8 cellular contexts compared by ENCODE assay signal in genomic region chr20:32945710-32946221, GRCh38.
A peak's percentile ranks its signal among the peaks of the same experiment; 100 is the strongest.
DNase-seq lines count a peak whose midpoint lies in the region; ATAC-seq and TF ChIP-seq lines count a peak whose summit lies in the region.

No MANE protein-coding gene starts in this region.

- H3K4me1 ChIP-seq in Loucy (ENCODE audit: insufficient read depth, low read length, poor library complexity, severe bottlenecking), result peaks cover 11% of the 10 kb centered on the region

- DNase-seq in NCI-H2171 treated with DMSO at 0.1 percent for 48 hours (lab: John Stamatoyannopoulos, UW) (peak; percentile 46), NCI-H2171 (lab: John Stamatoyannopoulos, UW) (no peak), iris pigment epithelial cell (ENCODE audit: low read depth) (peak; percentile 43)
- DNase-seq in activated CD4-positive, alpha-beta T cell treated with anti-CD3 and anti-CD28 coated beads, Interleukin-2, amount 50 U/mL, for 48 hours, result peak; percentile 10 to 18

- H3K9ac ChIP-seq in Loucy (ENCODE audit: low read depth, low read length, poor library complexity, severe bottlenecking), result peak overlapping the region; percentile 40

- H3K9me2 ChIP-seq in Loucy (replicated peaks; ENCODE audit: low read depth, low read length), result no peaks in the 10 kb centered on the region

- H4K20me1 ChIP-seq in Loucy (ENCODE audit: insufficient read depth, low read length, poor library complexity, severe bottlenecking), result no peaks in the 10 kb centered on the region

- H2AFZ ChIP-seq in Loucy (ENCODE audit: low read length), result peak overlapping the region; percentile 93

- no peak for ATAC-seq in HG03342 (IDR thresholded peaks at IDR 0.05; ENCODE audit: unreplicated experiment)
- ATAC-seq in GM18517 (IDR thresholded peaks at IDR 0.05; ENCODE audit: unreplicated experiment), result no peak
- ATAC-seq in HG02642 (IDR thresholded peaks at IDR 0.05; ENCODE audit: poor library complexity, unreplicated experiment), result no peak

- no peaks in the 10 kb centered on the region for H3K79me2 ChIP-seq in Loucy (ENCODE audit: insufficient read depth, low read length)

- H3K27me3 ChIP-seq in Loucy (ENCODE audit: insufficient read depth, low read length, poor library complexity, severe bottlenecking), result no peaks in the 10 kb centered on the region

- TF ChIP-seq CTCF in Loucy (conservative IDR thresholded peaks at IDR 0.05; ENCODE audit: low read length), result peak; percentile 80

- no peak overlapping the region for H3K4me3 ChIP-seq in Loucy (ENCODE audit: low read length, poor library complexity, severe bottlenecking)

- peak overlapping the region; percentile 22 for H3K4me2 ChIP-seq in Loucy (ENCODE audit: low read depth, low read length, poor library complexity, severe bottlenecking)

- H3K9me3 ChIP-seq in Loucy (ENCODE audit: insufficient read depth, low read depth, low read length), result no peaks in the 10 kb centered on the region

- no peaks in the 10 kb centered on the region for H3F3A ChIP-seq in Loucy (ENCODE audit: low read depth)

- no peaks in the 10 kb centered on the region for H3K36me3 ChIP-seq in Loucy (ENCODE audit: insufficient read depth, low read length)
